In genomic region chr5:139384591-139385051, GRCh38 we compare ENCODE assay signal across 1 cellular context.
TF ChIP-seq lines count a peak whose summit lies in the region.

No MANE protein-coding gene starts in this region.

TF ChIP-seq in HepG2, 621 proteins besides CTCF, POLR2A, EP300 and RAD21:
- TF ChIP-seq ZNF563 (CRISPR knock-in tag; IDR thresholded peaks at IDR 0.05) (no peak), KDM2A (CRISPR knock-in tag; IDR thresholded peaks at IDR 0.05; ENCODE audit: borderline replicate concordance, low read depth) (no peak), CSRNP1 (CRISPR knock-in tag; IDR thresholded peaks at IDR 0.05) (0 out of 2 replicates have a peak, but pooled peaks have one; percentile 19), TAF1 (CRISPR knock-in tag; IDR thresholded peaks at IDR 0.05) (peak; percentile 10; the same call in 1 of the 2 replicates), MEF2D (CRISPR knock-in tag; IDR thresholded peaks at IDR 0.05) (peak; percentile 51; the same call in 1 of the 2 replicates), SAP130 (CRISPR knock-in tag; IDR thresholded peaks at IDR 0.05; ENCODE audit: low read depth) (peak; percentile 21; the same call in 1 of the 2 replicates), ZNF782 (CRISPR knock-in tag; IDR thresholded peaks at IDR 0.05; ENCODE audit: borderline replicate concordance) (no peak), YEATS4 (CRISPR knock-in tag; IDR thresholded peaks at IDR 0.05; ENCODE audit: borderline replicate concordance) (peak; percentile 24; the same call in 1 of the 2 replicates), ZNF605 (CRISPR knock-in tag; IDR thresholded peaks at IDR 0.05) (0 out of 2 replicates have a peak, but pooled peaks have one; percentile 27), ZFY (CRISPR knock-in tag; IDR thresholded peaks at IDR 0.05) (peak; percentile 36), NFKB2 (CRISPR knock-in tag; IDR thresholded peaks at IDR 0.05; ENCODE audit: borderline replicate concordance) (peak; percentile 26; the same call in 1 of the 2 replicates), NCOA2 (CRISPR knock-in tag; IDR thresholded peaks at IDR 0.05) (0 out of 2 replicates have a peak, but pooled peaks have one; percentile 5), DMAP1 (CRISPR knock-in tag; IDR thresholded peaks at IDR 0.05) (peak; percentile 15; the same call in 1 of the 2 replicates), ARID2 (CRISPR knock-in tag; IDR thresholded peaks at IDR 0.05; ENCODE audit: borderline replicate concordance) (0 out of 2 replicates have a peak, but pooled peaks have one; percentile 10), ZSCAN21 (CRISPR knock-in tag; IDR thresholded peaks at IDR 0.05; ENCODE audit: borderline replicate concordance) (0 out of 2 replicates have a peak, but pooled peaks have one; percentile 13), HOXA3 (CRISPR knock-in tag; IDR thresholded peaks at IDR 0.05) (no peak), MEIS2 (CRISPR knock-in tag; IDR thresholded peaks at IDR 0.05) (no peak), ZNF687 (CRISPR knock-in tag; IDR thresholded peaks at IDR 0.05) (peak; percentile 20), ZFX (CRISPR knock-in tag; IDR thresholded peaks at IDR 0.05; ENCODE audit: low read depth) (peak; percentile 56; the same call in 1 of the 2 replicates), ZNF724P (CRISPR knock-in tag; IDR thresholded peaks at IDR 0.05; ENCODE audit: borderline replicate concordance) (no peak), ZMAT3 (CRISPR knock-in tag; conservative IDR thresholded peaks at IDR 0.05) (0 out of 2 replicates have a peak, but pooled peaks have one; percentile 19), ZNF225 (CRISPR knock-in tag; IDR thresholded peaks at IDR 0.05) (0 out of 2 replicates have a peak, but pooled peaks have one; percentile 57), IRF1 (CRISPR knock-in tag; IDR thresholded peaks at IDR 0.05; ENCODE audit: low read depth) (no peak)
TF ChIP-seq in HepG2: peak in this region for 16.
